ENCODE assay signal across 15 cellular contexts in the genomic region with DNA sequence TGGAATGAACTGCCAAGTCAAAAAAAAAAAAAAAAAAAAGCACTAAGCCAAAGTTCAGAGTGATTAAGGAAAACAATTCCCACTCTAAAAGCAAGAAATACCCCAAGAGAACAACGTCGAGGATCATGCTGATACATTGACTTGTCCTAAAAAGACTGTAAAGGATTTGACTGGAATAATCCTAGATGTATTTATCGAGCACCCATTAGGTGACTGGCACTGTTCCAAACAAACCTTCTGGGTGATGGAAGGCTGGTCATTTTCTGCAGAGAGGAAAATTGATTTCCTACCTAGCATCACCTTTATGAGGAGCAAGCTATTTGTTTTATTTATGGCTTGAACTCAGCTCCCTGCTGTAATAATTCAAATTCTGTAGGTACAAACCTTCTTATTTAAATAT.
"Had no signal": no experiment of that assay in that cellular context is flagged by ENCODE, and none has a peak within 500 bp of the region (broad histone marks: within the 10 kb centered on the region; RNA-seq: fewer than 3 reads in every experiment).

No MANE protein-coding gene starts in this region.

- H3K36me3 Mint-ChIP-seq: activated CD4-positive, alpha-beta memory T cell treated with anti-CD3 and anti-CD28 coated beads for 36 hours; activated naive CD8-positive, alpha-beta T cell; stimulated activated memory B cell treated with anti-CD40 and anti-IgM and Interleukin-4, amounts not matched to agents 10 μg/mL and 1 μg/mL and 100 μg/mL, for 72 hours; WTC11 had no signal

- H3K27me3 Mint-ChIP-seq: activated CD4-positive, alpha-beta memory T cell treated with anti-CD3 and anti-CD28 coated beads for 36 hours; activated CD4-positive, alpha-beta T cell treated with anti-CD3 and anti-CD28 coated beads for 36 hours; activated naive CD8-positive, alpha-beta T cell; natural killer cell treated with Interleukin-12 subunit alpha and Interleukin-12 subunit beta and Interleukin-15 and Interleukin-18, amount 100 ng/mL, for 72 hours; stimulated activated memory B cell treated with anti-CD40 and anti-IgM and Interleukin-4, amounts not matched to agents 10 μg/mL and 1 μg/mL and 100 μg/mL, for 72 hours had no signal

- ATAC-seq: activated CD4-positive, alpha-beta T cell treated with anti-CD3 and anti-CD28 coated beads for 36 hours; esophagus mucosa; gastrocnemius medialis; left lung; natural killer cell treated with Interleukin-12 subunit alpha and Interleukin-12 subunit beta and Interleukin-15 and Interleukin-18, amount 100 ng/mL, for 72 hours; sciatic nerve; stimulated activated memory B cell treated with anti-CD40 and anti-IgM and Interleukin-4, amounts not matched to agents 10 μg/mL and 1 μg/mL and 100 μg/mL, for 72 hours; upper lobe of right lung; WTC11 had no signal

- H3K27ac Mint-ChIP-seq: activated CD4-positive, alpha-beta memory T cell treated with anti-CD3 and anti-CD28 coated beads for 36 hours; activated CD4-positive, alpha-beta T cell treated with anti-CD3 and anti-CD28 coated beads for 36 hours; activated naive CD8-positive, alpha-beta T cell; mesothelial cell of epicardium; natural killer cell treated with Interleukin-12 subunit alpha and Interleukin-12 subunit beta and Interleukin-15 and Interleukin-18, amount 100 ng/mL, for 72 hours; stimulated activated memory B cell treated with anti-CD40 and anti-IgM and Interleukin-4, amounts not matched to agents 10 μg/mL and 1 μg/mL and 100 μg/mL, for 72 hours; WTC11 had no signal

- DNase-seq: activated CD4-positive, alpha-beta memory T cell treated with anti-CD3 and anti-CD28 coated beads for 36 hours; activated CD4-positive, alpha-beta T cell treated with anti-CD3 and anti-CD28 coated beads for 36 hours; cerebellar nuclear complex; effector CD8-positive, alpha-beta T cell; gastrocnemius medialis; left lung; stimulated activated CD4-positive, alpha-beta T cell treated with anti-CD3 and anti-CD28 coated beads, Interleukin-4, amount 100 ng/mL, for 24 hours; upper lobe of right lung had no signal

- H3K4me3 Mint-ChIP-seq: activated CD4-positive, alpha-beta memory T cell treated with anti-CD3 and anti-CD28 coated beads for 36 hours; activated CD4-positive, alpha-beta T cell treated with anti-CD3 and anti-CD28 coated beads for 36 hours; activated naive CD8-positive, alpha-beta T cell; mesothelial cell of epicardium; natural killer cell treated with Interleukin-12 subunit alpha and Interleukin-12 subunit beta and Interleukin-15 and Interleukin-18, amount 100 ng/mL, for 72 hours; stimulated activated memory B cell treated with anti-CD40 and anti-IgM and Interleukin-4, amounts not matched to agents 10 μg/mL and 1 μg/mL and 100 μg/mL, for 72 hours; WTC11 had no signal

- H3K4me1 Mint-ChIP-seq: activated CD4-positive, alpha-beta T cell treated with anti-CD3 and anti-CD28 coated beads for 36 hours; stimulated activated memory B cell treated with anti-CD40 and anti-IgM and Interleukin-4, amounts not matched to agents 10 μg/mL and 1 μg/mL and 100 μg/mL, for 72 hours had no signal
